In the genomic region with DNA sequence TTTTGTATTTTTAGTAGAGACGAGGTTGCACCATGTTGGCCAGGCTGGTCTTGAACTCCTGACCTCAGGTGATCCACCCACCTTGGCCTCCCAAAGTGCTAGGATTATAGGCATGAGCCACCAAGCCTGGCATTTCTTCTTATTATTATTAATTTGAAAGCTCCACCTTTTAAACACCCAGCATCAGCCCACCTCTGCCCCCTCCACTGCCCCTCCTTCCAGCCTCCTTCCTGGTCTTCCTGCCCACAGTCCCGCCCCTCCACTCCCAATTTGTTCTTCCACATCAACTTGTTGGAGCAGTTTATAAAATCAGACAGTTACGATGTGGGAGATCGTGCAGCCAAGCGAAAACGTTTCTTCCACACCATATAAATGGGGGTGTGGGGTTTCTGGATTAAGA, we compare ENCODE assay signal across 28 cellular contexts. TPM values are rescaled to one million over a fixed set of nuclear protein-coding genes. Genes with fewer than 3 reads are reported as not detected.
"Had no signal": no experiment of that assay in that cellular context is flagged by ENCODE, and none has a peak within 500 bp of the region (broad histone marks: within the 10 kb centered on the region; RNA-seq: fewer than 3 reads in every experiment).

No MANE protein-coding gene starts in this region.

- H3K4me1 ChIP-seq: gastrocnemius medialis, lower lobe of right lung, psoas muscle had no signal

- DNase-seq: cerebellar nuclear complex; cortex of kidney; effector memory CD8-positive, alpha-beta T cell; foreskin fibroblast; gastrocnemius medialis; heart right ventricle; hippocampal formation; islet precursor cell; kidney glomerular epithelial cell; left colon; left ventricle myocardium superior; lower lobe of right lung; naive thymus-derived CD4-positive, alpha-beta T cell; occipital lobe; ovary; posterior cingulate gyrus; psoas muscle; right cardiac atrium; spleen; stimulated activated CD4-positive, alpha-beta T cell treated with anti-CD3 and anti-CD28 coated beads, Interleukin-4, amount 100 ng/mL, for 4 hours; stimulated activated naive CD8-positive, alpha-beta T cell treated with anti-CD3 and anti-CD28 coated beads, Interleukin-15, Interleukin-2, amounts not matched to agents 100 U/mL and 50 U/mL, for 24 hours; substantia nigra; testis; tibial artery; upper lobe of left lung had no signal

- H3K36me3 ChIP-seq: gastrocnemius medialis, ovary had no signal

- H3K4me3 ChIP-seq: gastrocnemius medialis, heart right ventricle, lower lobe of right lung, ovary, psoas muscle, skin epidermis, spleen, testis, tibial artery, upper lobe of left lung had no signal

- H3K27me3 ChIP-seq: gastrocnemius medialis, heart right ventricle, ovary, spleen, testis, tibial artery, upper lobe of left lung had no signal

- H3K27ac ChIP-seq: epithelial cell of prostate, gastrocnemius medialis, heart right ventricle, ovary, psoas muscle, skin epidermis, testis, tibial artery had no signal

- H3K9me3 ChIP-seq: gastrocnemius medialis, lower lobe of right lung, ovary, psoas muscle, spleen, testis, tibial artery, upper lobe of left lung had no signal

- ATAC-seq: effector memory CD8-positive, alpha-beta T cell; gastrocnemius medialis; left colon; left ventricle myocardium superior; lower lobe of right lung; naive thymus-derived CD4-positive, alpha-beta T cell; psoas muscle; stimulated activated memory B cell treated with anti-CD40 and anti-IgM and Interleukin-4, amounts not matched to agents 10 μg/mL and 1 μg/mL and 100 μg/mL, for 72 hours; stimulated activated naive CD8-positive, alpha-beta T cell treated with anti-CD3 and anti-CD28 coated beads, Interleukin-15, Interleukin-2, amounts not matched to agents 100 U/mL and 50 U/mL, for 24 hours had no signal

RNA-seq across cellular contexts. Expression of a gene that starts 31.9 kb away (rescaled TPM):
- total RNA-seq: occipital lobe had no signal
